17 cellular contexts compared by ENCODE assay signal in genomic region chr3:177119829-177120228, GRCh38.
"Had no signal": no experiment of that assay in that cellular context is flagged by ENCODE, and none has a peak within 500 bp of the region (broad histone marks: within the 10 kb centered on the region; RNA-seq: fewer than 3 reads in every experiment).

No MANE protein-coding gene starts in this region.

- H3K27ac ChIP-seq: psoas muscle had no signal

- H3K4me3 ChIP-seq: psoas muscle had no signal

- H3K9me3 Mint-ChIP-seq: neural crest cell; stimulated activated naive CD8-positive, alpha-beta T cell treated with anti-CD3 and anti-CD28 coated beads, Interleukin-15, amount 100 ng/mL, for 72 hours had no signal

- H3K27me3 Mint-ChIP-seq: activated naive CD8-positive, alpha-beta T cell; stimulated activated naive CD8-positive, alpha-beta T cell treated with anti-CD3 and anti-CD28 coated beads, Interleukin-15, amount 100 ng/mL, for 72 hours; type B pancreatic cell had no signal

- H3K27ac Mint-ChIP-seq: type B pancreatic cell had no signal

- ATAC-seq: psoas muscle; sciatic nerve; stimulated activated naive CD8-positive, alpha-beta T cell treated with anti-CD3 and anti-CD28 coated beads, Interleukin-15, amount 100 ng/mL, for 72 hours had no signal

- H3K4me3 Mint-ChIP-seq: activated naive CD8-positive, alpha-beta T cell; neural crest cell; stimulated activated naive CD8-positive, alpha-beta T cell treated with anti-CD3 and anti-CD28 coated beads, Interleukin-15, amount 100 ng/mL, for 72 hours; type B pancreatic cell had no signal

- DNase-seq: activated CD4-positive, alpha-beta T cell treated with anti-CD3 and anti-CD28 coated beads for 1 hour; activated CD4-positive, alpha-beta T cell treated with anti-CD3 and anti-CD28 coated beads, Interleukin-2, amount 50 U/mL, for 4 hours; activated effector memory CD4-positive, alpha-beta T cell treated with anti-CD3 and anti-CD28 coated beads, Interleukin-2, amount 50 U/mL, for 16 hours; amniotic stem cell; caudate nucleus; cortex of kidney; effector CD8-positive, alpha-beta T cell; foreskin fibroblast; glutamatergic neuron; hypothalamus; psoas muscle; stimulated activated naive CD8-positive, alpha-beta T cell treated with anti-CD3 and anti-CD28 coated beads, Interleukin-15, amount 100 ng/mL, for 72 hours; T1000 had no signal

- H3K9me3 ChIP-seq: psoas muscle had no signal
